ENCODE assay signal across 9 cellular contexts in genomic region chr15:66080791-66081475, GRCh38.
DNase-seq lines count a peak whose midpoint lies in the region; ATAC-seq and TF ChIP-seq lines count a peak whose summit lies in the region.
"Had no signal": no experiment of that assay in that cellular context is flagged by ENCODE, and none has a peak within 500 bp of the region (broad histone marks: within the 10 kb centered on the region; RNA-seq: fewer than 3 reads in every experiment).

No MANE protein-coding gene starts in this region.

- DNase-seq in GM03348 (ENCODE audit: low spot score) (peak; percentile 72), NCI-H226 (peak; percentile 90), ovary (peak; percentile 63 to 83 (median 76))
- DNase-seq in activated CD4-positive, CD25-positive, alpha-beta regulatory T cell (lab: John Stamatoyannopoulos, UW): no peak

- ATAC-seq in esophagus mucosa: peak; percentile 33
- no peak for ATAC-seq in GM21360 (IDR thresholded peaks at IDR 0.05; ENCODE audit: unreplicated experiment)
- ATAC-seq in GM19452 (IDR thresholded peaks at IDR 0.05; ENCODE audit: unreplicated experiment): no peak
- ATAC-seq in GM19035 (IDR thresholded peaks at IDR 0.05; ENCODE audit: unreplicated experiment): no peak
- ATAC-seq: activated CD4-positive, CD25-positive, alpha-beta regulatory T cell treated with anti-CD3 and anti-CD28 coated beads, Interleukin-2, amount 50 U/mL, for 24 hours had no signal

- H3K9me3 ChIP-seq in ovary: no peaks in the 10 kb centered on the region

- no peaks in the 10 kb centered on the region for H3K36me3 ChIP-seq in ovary

- 20 to 28% (median 23%) methylated on average over 21 to 24 of the region's 24 CpGs for WGBS in ovary, 3 donors

- no peak for TF ChIP-seq CTCF in ovary (IDR thresholded peaks at IDR 0.05)

- no peaks in the 10 kb centered on the region for H3K27me3 ChIP-seq in ovary

- no peak for TF ChIP-seq POLR2A in ovary (IDR thresholded peaks at IDR 0.05)

- intact Hi-C loops in ovary (cut with DNase I): no loop called here

- H3K4me3 ChIP-seq in ovary: no peak overlapping the region

- H3K4me1 ChIP-seq in ovary (ENCODE audit: insufficient read depth): peaks cover 6% of the 10 kb centered on the region

- peak overlapping the region; percentile 7 to 55 for H3K27ac ChIP-seq in ovary

- no peak for TF ChIP-seq EP300 in ovary (IDR thresholded peaks at IDR 0.05)

Comparison
In these comparisons a context has a peak if more than half of its experiments do, and no peak if none do; other contexts are left out.
1. DNase-seq: peak in GM03348 (single experiment), NCI-H226 (single experiment) and ovary (5 of 5); none in activated CD4-positive, CD25-positive, alpha-beta regulatory T cell (0 of 4).